24 cellular contexts compared by ENCODE assay signal in genomic region chr19:7447648-7448047, GRCh38. TPM values are rescaled to one million over a fixed set of nuclear protein-coding genes. Genes with fewer than 3 reads are reported as not detected.
DNase-seq lines count a peak whose midpoint lies in the region; ATAC-seq, FAIRE-seq and TF ChIP-seq lines count a peak whose summit lies in the region.
"Had no signal": no experiment of that assay in that cellular context is flagged by ENCODE, and none has a peak within 500 bp of the region (broad histone marks: within the 10 kb centered on the region; RNA-seq: fewer than 3 reads in every experiment).

No MANE protein-coding gene starts in this region.

- no peaks in the 10 kb centered on the region for H3K9me1 ChIP-seq in K562 (ENCODE audit: control insufficient read depth, insufficient read depth, low read length)

- in situ Hi-C loops in HepG2 (cut with HindIII; ENCODE audit: extremely low pct_ligation_motif_present, low pct_unique_long_range_greater_than_20kb) = no loop called here
- in situ Hi-C loops in K562 (cut with MboI) = no loop called here

- H2AFZ ChIP-seq in HepG2 (ENCODE audit: low read length) = no peak overlapping the region
- no peak overlapping the region for H2AFZ ChIP-seq in OCI-LY7 (ENCODE audit: low read length)
- H2AFZ ChIP-seq in K562 (ENCODE audit: low read depth, low read length) = no peak overlapping the region

- CTCF ChIA-PET in HepG2 (lab: Yijun Ruan, JAX; ENCODE audit: low intra/inter-chr PET ratio, low total read pairs) (no interaction called here), OCI-LY7 (lab: Charles Lee; ENCODE audit: unreplicated experiment) (no interaction called here), K562 (lab: Yijun Ruan, JAX; ENCODE audit: low intra/inter-chr PET ratio) (no interaction called here)

- TF ChIP-seq EP300 in HepG2 (IDR thresholded peaks at IDR 0.05; ENCODE audit: low read depth in 2 of 2, low read length in 2 of 2) = no peak
- no peak for TF ChIP-seq EP300 in HepG2 (CRISPR knock-in tag; IDR thresholded peaks at IDR 0.05; ENCODE audit: borderline replicate concordance)
- no peak for TF ChIP-seq EP300 in K562 (IDR thresholded peaks at IDR 0.05; ENCODE audit: low read length)

- TF ChIP-seq CTCF in HepG2 (CRISPR knock-in tag; IDR thresholded peaks at IDR 0.05) (no peak), right lobe of liver (IDR thresholded peaks at IDR 0.05) (no peak), OCI-LY7 (conservative IDR thresholded peaks at IDR 0.05; ENCODE audit: low read length) (no peak), K562 (IDR thresholded peaks at IDR 0.05 in 2 of 3, conservative IDR thresholded peaks at IDR 0.05 in 1 of 3; ENCODE audit: insufficient read depth in 2 of 3, low read depth in 1 of 3, low read length in 3 of 3) (no peak), GM10266 (IDR thresholded peaks at IDR 0.05; ENCODE audit: control insufficient read depth, insufficient read depth, low read depth, missing control alignments) (no peak)

- BruUV-seq in HepG2 (replicated peaks; lab: Mats Ljungman, UMichigan) = no TSS peak
- BruUV-seq in OCI-LY7 (replicated peaks; lab: Mats Ljungman, UMichigan) = TSS peak; percentile 8
- no TSS peak for BruUV-seq in K562 (replicated peaks; lab: Mats Ljungman, UMichigan)

- ATAC-seq in HepG2 = no peak
- ATAC-seq in right lobe of liver = no peak
- no peak for ATAC-seq in K562

- FAIRE-seq in HepG2 (lab: Jason Lieb, UNC) (no peak), K562 (lab: Jason Lieb, UNC) (no peak)
- FAIRE-seq: A204.1, GM12891 had no signal

- H3K9ac ChIP-seq in HepG2 (ENCODE audit: insufficient read depth, low read depth, low read length) (no peak overlapping the region), K562 (ENCODE audit: insufficient read depth in 1 of 2, low read depth in 2 of 2, low read length in 2 of 2) (no peak overlapping the region)
- H3K9ac ChIP-seq: BLaER1 had no signal

- H3K4me1 ChIP-seq in HepG2 (ENCODE audit: insufficient read depth, low read length) = no peaks in the 10 kb centered on the region
- no peaks in the 10 kb centered on the region for H3K4me1 ChIP-seq in right lobe of liver
- no peaks in the 10 kb centered on the region for H3K4me1 ChIP-seq in OCI-LY7 (ENCODE audit: insufficient read depth, low read length, poor library complexity, severe bottlenecking)
- H3K4me1 ChIP-seq in K562 (replicated peaks in 1 of 2; ENCODE audit: control insufficient read depth in 2 of 2, insufficient read depth in 2 of 2, low read length in 2 of 2) = no peaks in the 10 kb centered on the region; a peak in 1 of 5 replicates
- H3K4me1 ChIP-seq: BE2C had no signal

- TF ChIP-seq POLR2A in HepG2 (IDR thresholded peaks at IDR 0.05; ENCODE audit: insufficient read depth in 1 of 2, low read depth in 2 of 2, low read length in 2 of 2) (no peak), right lobe of liver (IDR thresholded peaks at IDR 0.05) (no peak), K562 (conservative IDR thresholded peaks at IDR 0.05) (no peak)

- POLR2A ChIA-PET in HepG2 (lab: Yijun Ruan, JAX) (no interaction called here), OCI-LY7 (lab: Charles Lee) (no interaction called here), K562 (lab: Yijun Ruan, JAX) (no interaction called here)

- DNase-seq in HepG2 (ENCODE audit: low spot score) = no peak
- DNase-seq in right lobe of liver = no peak
- DNase-seq in OCI-LY7 (ENCODE audit: low spot score) = no peak
- DNase-seq in K562 (ENCODE audit: extremely low read depth in 1 of 4, low spot score in 3 of 4) = no peak
- no peak for DNase-seq in GM10266 (ENCODE audit: extremely low spot score)
- DNase-seq in germinal center (ENCODE audit: low spot score) = no peak
- DNase-seq: 8988T; ACHN; BE2C; C1 segment of cervical spinal cord; CD4-positive, alpha-beta memory T cell; CD4-positive, CD25-positive, alpha-beta regulatory T cell; CD8-positive, alpha-beta memory T cell; COR-L47; DMS 273 treated with DMSO at 0.1 percent for 48 hours; DMS153; DMS53; DMS79; DND-41; EL; GDM1 had no signal

- H3K27me3 ChIP-seq in HepG2 (ENCODE audit: control insufficient read depth in 1 of 2, insufficient read depth in 2 of 2, low read length in 2 of 2) (no peaks in the 10 kb centered on the region), right lobe of liver (no peaks in the 10 kb centered on the region), K562 (ENCODE audit: control insufficient read depth in 2 of 2, insufficient read depth in 2 of 2, low read length in 2 of 2) (no peaks in the 10 kb centered on the region)
- H3K27me3 ChIP-seq: BE2C, BLaER1 had no signal

- H3K79me2 ChIP-seq in HepG2 (ENCODE audit: insufficient read depth, low read length) (peaks cover 4% of the 10 kb centered on the region), OCI-LY7 (ENCODE audit: insufficient read depth, low read depth, low read length) (peaks cover 10% of the 10 kb centered on the region), K562 (ENCODE audit: control insufficient read depth, insufficient read depth, low read length) (no peaks in the 10 kb centered on the region)

- H3K4me2 ChIP-seq in HepG2 (ENCODE audit: low read depth, low read length) = no peak overlapping the region
- no peak overlapping the region for H3K4me2 ChIP-seq in OCI-LY7 (ENCODE audit: low read length)
- H3K4me2 ChIP-seq in K562 (ENCODE audit: insufficient read depth, low read length) = no peak overlapping the region
- H3K4me2 ChIP-seq: BLaER1 had no signal

- 89% methylated on average over 6 of the region's 6 CpGs for WGBS in HepG2 (ENCODE audit: low lambda C conversion rate)
- WGBS in right lobe of liver (ENCODE audit: insufficient coverage, low coverage, low lambda C conversion rate, missing lambda C conversion rate) = 95% methylated on average over 6 of the region's 6 CpGs
- 91% methylated on average over 6 of the region's 6 CpGs for WGBS in K562 (ENCODE audit: insufficient coverage, low coverage, missing lambda C conversion rate)

- intact Hi-C loops in HepG2 (cut with micrococcal nuclease; ENCODE audit: unreplicated experiment) = no loop called here
- intact Hi-C loops in right lobe of liver (cut with DNase I) = no loop called here
- intact Hi-C loops in OCI-LY7 (cut with micrococcal nuclease; ENCODE audit: unreplicated experiment) = no loop called here
- intact Hi-C loops in K562 (cut with micrococcal nuclease) = no loop called here

- H3K36me3 ChIP-seq in HepG2 (replicated peaks in 1 of 2; ENCODE audit: control insufficient read depth in 1 of 2, insufficient read depth in 2 of 2, low read length in 2 of 2) = peaks cover 25 to 35% of the 10 kb centered on the region in 2 experiments
- peaks cover 0 to 63% (median 19%) of the 10 kb centered on the region in 4 donors for H3K36me3 ChIP-seq in right lobe of liver
- H3K36me3 ChIP-seq in OCI-LY7 (ENCODE audit: insufficient read depth, low read length) = peaks cover 98% of the 10 kb centered on the region
- H3K36me3 ChIP-seq in K562 (ENCODE audit: control insufficient read depth, insufficient read depth, low read length) = peaks cover 30% of the 10 kb centered on the region; the same call in 2 of the 3 replicates

- H3K4me3 ChIP-seq in HepG2 (replicated peaks in 1 of 3; ENCODE audit: insufficient read depth in 1 of 3, low read depth in 2 of 3, low read length in 3 of 3) (no peak overlapping the region), right lobe of liver (no peak overlapping the region), OCI-LY7 (ENCODE audit: low read depth, low read length, poor library complexity, severe bottlenecking) (no peak overlapping the region), K562 (no peak overlapping the region)
- H3K4me3 ChIP-seq: BLaER1 had no signal

- TF ChIP-seq RAD21 in HepG2 (CRISPR knock-in tag; IDR thresholded peaks at IDR 0.05) = no peak
- no peak for TF ChIP-seq RAD21 in K562 (CRISPR knock-in tag; conservative IDR thresholded peaks at IDR 0.05 in 1 of 2, IDR thresholded peaks at IDR 0.05 in 1 of 2)

- H3K9me2 ChIP-seq in OCI-LY7 (ENCODE audit: insufficient read depth, low read length) = no peaks in the 10 kb centered on the region

- no peaks in the 10 kb centered on the region for H4K20me1 ChIP-seq in HepG2 (ENCODE audit: insufficient read depth, low read length)
- H4K20me1 ChIP-seq in OCI-LY7 (ENCODE audit: insufficient read depth, low read length) = no peaks in the 10 kb centered on the region
- no peaks in the 10 kb centered on the region for H4K20me1 ChIP-seq in K562 (replicated peaks; ENCODE audit: control insufficient read depth, insufficient read depth, low read length)

- no peak overlapping the region for H3K27ac ChIP-seq in HepG2 (ENCODE audit: extremely low read length, insufficient read depth, low read length)
- no peak overlapping the region for H3K27ac ChIP-seq in right lobe of liver
- H3K27ac ChIP-seq in OCI-LY7 (ENCODE audit: low read depth, low read length, poor library complexity, severe bottlenecking) = no peak overlapping the region
- H3K27ac ChIP-seq in K562 (ENCODE audit: extremely low read depth, low read depth, low read length) = no peak overlapping the region
- H3K27ac ChIP-seq: BLaER1 had no signal

- H3K9me3 ChIP-seq in HepG2 (ENCODE audit: low read length) = peaks cover 12% of the 10 kb centered on the region
- H3K9me3 ChIP-seq in right lobe of liver = no peaks in the 10 kb centered on the region
- H3K9me3 ChIP-seq in OCI-LY7 (ENCODE audit: low read length) = peaks cover 10% of the 10 kb centered on the region
- peaks cover 8% of the 10 kb centered on the region for H3K9me3 ChIP-seq in K562 (replicated peaks; ENCODE audit: control insufficient read depth, insufficient read depth, low read depth, low read length)
- H3K9me3 ChIP-seq: BE2C had no signal

RNA-seq across cellular contexts. Expression of gene PEX11G, which starts 41.2 kb away (rescaled TPM):
- total RNA-seq in HepG2 (2016; rRNA removed; fragmentation: Illumina TruSeq; extraction: Trizol) = not detected in 2 replicates
- total RNA-seq in HepG2 (2016; cell fraction: cytosol; rRNA removed; fragmentation: Illumina TruSeq; extraction: Trizol; ENCODE audit: low read depth) = not detected in 2 replicates
- not detected in 2 replicates for total RNA-seq in HepG2 (2016; cell fraction: insoluble cytoplasmic fraction; rRNA removed; fragmentation: Illumina TruSeq; extraction: Trizol)
- not detected in 2 replicates for total RNA-seq in HepG2 (2016; cell fraction: membrane; rRNA removed; fragmentation: Illumina TruSeq; extraction: Trizol)
- total RNA-seq in HepG2 (2016; cell fraction: nucleus; rRNA removed; fragmentation: Illumina TruSeq; extraction: Trizol) = not detected in 2 replicates
- not detected in 2 replicates for polyA plus RNA-seq in HepG2 (2011; rRNA removed)
- polyA plus RNA-seq in HepG2 (2011; cell fraction: cytosol; rRNA removed) = 0.07 TPM in 1 of 2 replicates, not detected in the other
- polyA plus RNA-seq in HepG2 (2011; cell fraction: nucleus; rRNA removed) = 0.12 and 0.16 TPM in 2 replicates
- not detected in 2 replicates for polyA plus RNA-seq in HepG2 (2012)
- not detected in 2 replicates for polyA plus RNA-seq in HepG2 (2016; cell fraction: cytosol; fragmentation: Illumina TruSeq; extraction: Trizol; ENCODE audit: low read depth)
- not detected in 2 replicates for polyA plus RNA-seq in HepG2 (2016; cell fraction: insoluble cytoplasmic fraction; fragmentation: Illumina TruSeq; extraction: Trizol; ENCODE audit: low read depth)
- not detected in 2 replicates for polyA plus RNA-seq in HepG2 (2016; cell fraction: membrane; fragmentation: Illumina TruSeq; extraction: Trizol; ENCODE audit: low read depth)
- not detected in 2 replicates for polyA plus RNA-seq in HepG2 (2016; cell fraction: nucleus; fragmentation: Illumina TruSeq; extraction: Trizol; ENCODE audit: insufficient read depth, low read depth)
- polyA minus RNA-seq in HepG2 (2011; rRNA and poly(A)+ RNA removed; ENCODE audit: low replicate concordance) = 1.4 TPM in 1 of 2 replicates, not detected in the other
- not detected in 2 replicates for polyA minus RNA-seq in HepG2 (2011; cell fraction: cytosol; rRNA and poly(A)+ RNA removed)
- not detected in 2 replicates for polyA minus RNA-seq in HepG2 (2011; cell fraction: nucleus; rRNA and poly(A)+ RNA removed)
- total RNA-seq in right lobe of liver = 10 to 100 TPM in 2 of 6 experiments, 1 to 10 TPM in 4; 4.8 to 14.3 (median 9.4) TPM
- not detected in 2 replicates for total RNA-seq in OCI-LY7 (2014; rRNA removed; shearing (Covaris generic))
- total RNA-seq in OCI-LY7 (2022) = not detected in 2 replicates
- total RNA-seq in K562 (2011; cell fraction: chromatin; rRNA removed; ENCODE audit: low replicate concordance) = 1.5 and 4.5 TPM in 2 replicates
- total RNA-seq in K562 (2011; cell fraction: nucleolus; rRNA removed) = 3.2 and 5.0 TPM in 2 replicates
- 1.8 and 2.3 TPM in 2 replicates for total RNA-seq in K562 (2011; cell fraction: nucleoplasm; rRNA removed)
- total RNA-seq in K562 (2014; rRNA removed) = 1.7 and 3.2 TPM in 2 replicates
- total RNA-seq in K562 (2014; rRNA removed; fragmentation: Illumina TruSeq; extraction: Trizol) = 0.29 and 0.32 TPM in 2 replicates
- total RNA-seq in K562 (2015; rRNA removed; fragmentation: Illumina TruSeq; extraction: Trizol) = 0.47 and 0.98 TPM in 2 replicates
- total RNA-seq in K562 (2021) = 1.8 and 2.1 TPM in 2 replicates
- polyA plus RNA-seq in K562 (2011; rRNA removed) = 0.86 and 1.6 TPM in 2 replicates
- 2.2 and 5.5 TPM in 2 replicates for polyA plus RNA-seq in K562 (2011; cell fraction: cytosol; rRNA removed)
- 1.9 and 3.8 TPM in 2 replicates for polyA plus RNA-seq in K562 (2011; cell fraction: nucleus; rRNA removed)
- polyA plus RNA-seq in K562 (2012) = 1.8 and 3.7 TPM in 2 replicates
- polyA plus RNA-seq in K562 (2014; fragmentation: Illumina TruSeq; extraction: Trizol) = 0.54 and 0.79 TPM in 2 replicates
- under 1 TPM in 1 of 2 experiments, not detected in 1; 0.07 TPM for polyA plus RNA-seq in K562 (2014; fragmentation: Nextera tagmentation; extraction: Ambion mirVana)
- 1.5 and 2.2 TPM in 2 replicates for polyA plus RNA-seq in K562 (2014; rRNA removed)
- 0.51 and 0.70 TPM in 2 replicates for polyA minus RNA-seq in K562 (2011; rRNA and poly(A)+ RNA removed)
- polyA minus RNA-seq in K562 (2011; cell fraction: cytosol; rRNA and poly(A)+ RNA removed) = 1.0 TPM in 1 of 2 replicates, not detected in the other
- 1.6 and 1.7 TPM in 2 replicates for polyA minus RNA-seq in K562 (2011; cell fraction: nucleus; rRNA and poly(A)+ RNA removed)
- total RNA-seq: CD4-positive, CD25-positive, alpha-beta regulatory T cell had no signal

Comparison
In these comparisons a context has a peak if more than half of its experiments do, and no peak if none do; other contexts are left out.
1. Of the 241 proteins assayed by ChIP-seq in both HepG2 and K562: peak only in HepG2: none; only in K562: none; in both: ZNF121; in neither: 240.